In the genomic region with DNA sequence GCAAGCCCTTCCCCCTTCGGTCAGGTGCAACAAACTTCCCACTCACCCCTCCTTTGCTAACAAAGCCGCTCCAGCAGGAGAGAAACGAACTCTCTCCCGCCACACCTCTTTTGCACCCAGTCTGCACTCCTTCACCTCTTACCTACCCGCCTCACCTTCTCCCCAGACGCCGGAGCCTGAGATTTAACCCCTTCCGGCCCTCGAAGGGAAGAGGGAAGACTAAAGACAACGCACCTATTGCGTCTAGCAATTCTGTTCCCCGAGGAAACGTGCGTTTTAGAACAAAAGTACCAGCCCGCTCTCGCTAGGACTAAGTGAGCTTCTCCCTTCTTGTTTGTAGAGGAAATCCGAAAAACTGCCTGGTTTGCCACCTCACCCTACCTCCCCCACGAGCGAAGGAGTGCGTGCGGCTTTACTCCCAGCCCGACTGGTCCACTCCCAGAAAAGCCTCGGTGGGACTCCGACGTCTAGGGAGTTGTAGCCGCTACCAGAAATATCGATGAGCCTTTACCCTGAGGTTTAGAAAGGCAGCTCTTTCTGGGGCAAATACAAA, we compare ENCODE assay signal across 8 cellular contexts.
DNase-seq lines count a peak whose midpoint lies in the region; ATAC-seq and TF ChIP-seq lines count a peak whose summit lies in the region.

No MANE protein-coding gene starts in this region.

- H3K4me3 ChIP-seq in AG10803 (ENCODE audit: low read length) = peak overlapping the region; percentile 96
- H3K4me3 ChIP-seq in choroid plexus epithelial cell (ENCODE audit: low read depth, low read length) = peak overlapping the region; percentile 92

- TF ChIP-seq CTCF in AG10803 (conservative IDR thresholded peaks at IDR 0.05; ENCODE audit: low read length) (no peak), choroid plexus epithelial cell (conservative IDR thresholded peaks at IDR 0.05; ENCODE audit: low read depth, low read length) (no peak)

- DNase-seq in AG10803 (ENCODE audit: low read depth) (peak; percentile 60), NCI-H345 (lab: John Stamatoyannopoulos, UW) (peak; percentile 90), choroid plexus epithelial cell (ENCODE audit: low read depth) (peak; percentile 69), kidney tubule cell (ENCODE audit: low spot score) (peak; percentile 90)
- DNase-seq in activated CD4-positive, alpha-beta T cell treated with anti-CD3 and anti-CD28 coated beads for 1 hour = peak; percentile 55
- peak; percentile 25 to 59 (median 47) for DNase-seq in stimulated activated CD4-positive, alpha-beta T cell treated with anti-CD3 and anti-CD28 coated beads, Interleukin-1b, Interleukin-23, amount 100 ng/mL, for 24 hours (ENCODE audit: low read depth in 4 of 4, low spot score in 1 of 4)

- ATAC-seq in GM19023 (IDR thresholded peaks at IDR 0.05; ENCODE audit: unreplicated experiment) = peak; percentile 66
- peak; percentile 71 for ATAC-seq in HG03175 (IDR thresholded peaks at IDR 0.05; ENCODE audit: unreplicated experiment)

Comparison
In these comparisons a context has a peak if more than half of its experiments do, and no peak if none do; other contexts are left out.
1. Peak in every context shown above with its lines: DNase-seq, ATAC-seq and H3K4me3 ChIP-seq.